In the genomic region with DNA sequence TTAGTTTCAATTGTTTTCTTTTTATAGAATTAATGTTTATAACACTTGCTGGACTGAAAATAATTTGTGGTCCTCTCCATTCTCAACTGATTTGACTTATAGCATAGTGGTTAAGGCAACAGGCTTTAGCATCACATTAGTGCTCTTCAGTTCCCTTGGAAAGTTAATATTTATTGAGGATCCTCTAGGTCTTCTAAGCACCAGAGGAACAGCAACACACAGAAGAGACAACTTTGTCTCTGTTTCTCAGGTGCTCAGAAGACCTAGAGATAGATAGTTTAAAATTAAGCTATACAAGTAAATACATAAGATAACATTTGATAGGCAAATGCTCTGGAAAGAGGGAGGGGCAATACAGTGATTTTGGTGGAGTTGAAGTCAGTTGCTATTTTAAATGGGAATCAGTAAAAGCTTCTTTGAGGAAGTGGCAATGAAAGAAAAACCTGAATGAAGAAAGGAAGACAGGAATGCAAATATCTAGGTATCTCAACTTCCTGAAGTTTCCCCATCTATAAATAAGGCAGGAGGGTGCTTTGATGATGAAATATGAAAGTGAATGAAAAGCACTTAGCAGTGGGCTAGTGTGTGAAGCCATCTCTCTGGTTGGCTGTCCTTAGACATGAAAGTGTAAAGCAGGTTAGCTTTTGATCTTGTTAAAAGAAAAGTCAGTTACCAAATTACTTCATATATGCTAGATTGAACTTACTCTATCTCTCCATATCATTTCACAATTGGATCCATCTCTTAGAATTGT, we compare ENCODE assay signal across 12 cellular contexts. TPM values are rescaled to one million over a fixed set of nuclear protein-coding genes. Genes with fewer than 3 reads are reported as not detected.
DNase-seq lines count a peak whose midpoint lies in the region; ATAC-seq, FAIRE-seq and TF ChIP-seq lines count a peak whose summit lies in the region.
"Had no signal": no experiment of that assay in that cellular context is flagged by ENCODE, and none has a peak within 500 bp of the region (broad histone marks: within the 10 kb centered on the region; RNA-seq: fewer than 3 reads in every experiment).

No MANE protein-coding gene starts in this region.

- CTCF ChIA-PET in PC-3 (lab: Charles Lee) = no interaction called here

- H3K4me1 ChIP-seq in PC-3 (ENCODE audit: insufficient read depth, low read length) = no peaks in the 10 kb centered on the region
- H3K4me1 ChIP-seq: Peyer's patch had no signal

- no peak overlapping the region for H2AFZ ChIP-seq in PC-3 (ENCODE audit: low read length)

- POLR2A ChIA-PET in PC-3 (lab: Charles Lee; ENCODE audit: unreplicated experiment) = no interaction called here

- DNase-seq in NAMALWA (ENCODE audit: low spot score) (peak; percentile 41), AG08396 (ENCODE audit: low spot score) (no peak), RCC 7860 (ENCODE audit: low spot score) (no peak), PC-3 (no peak), NCI-H2081 treated with DMSO at 0.1 percent for 48 hours (lab: John Stamatoyannopoulos, UW) (no peak)
- DNase-seq: islet precursor cell, Peyer's patch had no signal

- intact Hi-C loops in PC-3 (cut with micrococcal nuclease) = no loop called here

- H3K4me2 ChIP-seq in PC-3 (ENCODE audit: low read length) = no peak overlapping the region

- H3K27ac ChIP-seq in PC-3 (ENCODE audit: low read length) = no peak overlapping the region
- H3K27ac ChIP-seq: Peyer's patch had no signal

- H3F3A ChIP-seq in PC-3 (ENCODE audit: low read length, unreplicated experiment) = no peaks in the 10 kb centered on the region

- H3K9me3 ChIP-seq in PC-3 (ENCODE audit: low read length) = no peaks in the 10 kb centered on the region
- H3K9me3 ChIP-seq: Peyer's patch had no signal

- ATAC-seq in GM18520 (IDR thresholded peaks at IDR 0.05; ENCODE audit: unreplicated experiment) (peak; percentile 82), GM21381 (IDR thresholded peaks at IDR 0.05; ENCODE audit: unreplicated experiment) (peak; percentile 79), HG03025 (IDR thresholded peaks at IDR 0.05; ENCODE audit: low FRiP score, unreplicated experiment) (peak; percentile 78), PC-3 (no peak)
- ATAC-seq: HepG2 had no signal

- H3K27me3 ChIP-seq in PC-3 (ENCODE audit: low read length) = 0 out of 2 replicates have a peak, but pooled peaks cover 2% of the 10 kb centered on the region

- no peak overlapping the region for H3K9ac ChIP-seq in PC-3 (ENCODE audit: low read length)

- no peak for FAIRE-seq in RCC 7860 (lab: Jason Lieb, UNC)
- FAIRE-seq: HepG2 had no signal

- H4K20me1 ChIP-seq in PC-3 (ENCODE audit: low read length) = no peaks in the 10 kb centered on the region

- no TSS peak for BruUV-seq in PC-3 (replicated peaks; lab: Mats Ljungman, UMichigan)

- H3K4me3 ChIP-seq in PC-3 (ENCODE audit: low read length) = no peak overlapping the region
- H3K4me3 ChIP-seq: Peyer's patch had no signal

- TF ChIP-seq CTCF in PC-3 (conservative IDR thresholded peaks at IDR 0.05; ENCODE audit: low read depth, low read length) = no peak

- no peaks in the 10 kb centered on the region for H3K9me2 ChIP-seq in PC-3 (replicated peaks; ENCODE audit: low read length)

- no peaks in the 10 kb centered on the region for H3K36me3 ChIP-seq in PC-3 (ENCODE audit: low read depth, low read length)
- H3K36me3 ChIP-seq: Peyer's patch had no signal

- H3K79me2 ChIP-seq in PC-3 (ENCODE audit: low read length) = no peaks in the 10 kb centered on the region

RNA-seq across cellular contexts. Expression of a gene that starts 7.9 kb away (rescaled TPM):
- not detected in 2 replicates for total RNA-seq in PC-3 (2014; rRNA removed)
- total RNA-seq: fibroblast of lung, HepG2 had no signal

RNA-seq across cellular contexts. Expression of a gene that starts 15.5 kb away (rescaled TPM):
- 0.92 and 0.98 TPM in 2 replicates for total RNA-seq in PC-3 (2014; rRNA removed)
- total RNA-seq: HepG2 had no signal
